Comparison of ENCODE assay signal across 8 cellular contexts in the genomic region with DNA sequence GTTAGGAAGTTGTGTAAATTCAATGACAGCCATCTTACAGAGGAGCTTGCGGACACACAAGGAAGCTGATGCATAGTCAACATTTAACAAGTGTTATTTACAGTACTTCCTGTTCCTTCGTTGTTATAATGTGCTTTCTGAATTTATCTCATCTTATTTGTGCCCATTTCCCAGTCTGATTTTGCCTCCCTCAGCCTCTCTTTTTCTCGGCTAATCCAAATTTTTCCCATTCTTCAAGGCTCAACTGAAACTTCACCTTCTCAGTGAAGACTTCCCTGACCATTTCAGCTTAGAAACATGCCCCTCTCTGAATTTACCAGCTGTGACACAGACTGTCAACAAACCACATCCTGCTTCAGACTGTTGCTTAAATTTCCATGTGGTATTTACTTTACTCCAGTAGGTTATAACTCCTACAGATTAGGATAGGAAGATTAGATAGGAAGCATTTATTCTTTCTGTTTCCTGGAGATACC. TPM values are rescaled to one million over a fixed set of nuclear protein-coding genes. Genes with fewer than 3 reads are reported as not detected.
DNase-seq lines count a peak whose midpoint lies in the region; ATAC-seq and TF ChIP-seq lines count a peak whose summit lies in the region.

No MANE protein-coding gene starts in this region.

- H3K36me3 Mint-ChIP-seq in activated naive CD4-positive, alpha-beta T cell treated with anti-CD3 and anti-CD28 coated beads, Interleukin-2, amount 50 U/mL, for 24 hours, result no peaks in the 10 kb centered on the region
- no peaks in the 10 kb centered on the region for H3K36me3 Mint-ChIP-seq in progenitor cell of endocrine pancreas (ENCODE audit: insufficient read depth)

- H2BK5ac ChIP-seq in neuronal stem cell (ENCODE audit: low read length), result no peak overlapping the region

- no CpG with 5 or more reads among the region's 3 CpGs for WGBS in neuronal stem cell (ENCODE audit: extremely low coverage in 2 of 2, insufficient read length in 2 of 2, insufficient replicate concordance in 1 of 2), 2 donors

- peak; percentile 62 for ATAC-seq in HG03159 (IDR thresholded peaks at IDR 0.05; ENCODE audit: unreplicated experiment)

- no peak overlapping the region for H2AK5ac ChIP-seq in neuronal stem cell (ENCODE audit: low read depth, low read length)

- H3K4me1 Mint-ChIP-seq in activated naive CD4-positive, alpha-beta T cell treated with anti-CD3 and anti-CD28 coated beads, Interleukin-2, amount 50 U/mL, for 24 hours, result peaks cover 15% of the 10 kb centered on the region
- H3K4me1 Mint-ChIP-seq in progenitor cell of endocrine pancreas (ENCODE audit: low read depth), result peaks cover 37% of the 10 kb centered on the region

- no peaks in the 10 kb centered on the region for H3K36me3 ChIP-seq in OCI-LY1 (ENCODE audit: insufficient read depth, low read length)
- no peaks in the 10 kb centered on the region for H3K36me3 ChIP-seq in colonic mucosa
- H3K36me3 ChIP-seq in neuronal stem cell (replicated peaks in 1 of 2; ENCODE audit: control insufficient read depth in 2 of 2, insufficient read depth in 2 of 2, low read length in 2 of 2), result no peaks in the 10 kb centered on the region

- H3K27me3 Mint-ChIP-seq in activated naive CD4-positive, alpha-beta T cell treated with anti-CD3 and anti-CD28 coated beads, Interleukin-2, amount 50 U/mL, for 24 hours, result no peaks in the 10 kb centered on the region
- no peaks in the 10 kb centered on the region for H3K27me3 Mint-ChIP-seq in progenitor cell of endocrine pancreas

- H2AFZ ChIP-seq in OCI-LY1 (ENCODE audit: low read length) (peak overlapping the region; percentile 81; the same call in 1 of the 2 replicates), neuronal stem cell (ENCODE audit: low read length) (no peak overlapping the region)

- no peak overlapping the region for H3K18ac ChIP-seq in neuronal stem cell (ENCODE audit: low read length)

- no peaks in the 10 kb centered on the region for H3K9me2 ChIP-seq in OCI-LY1 (ENCODE audit: low read depth, low read length)

- H3K9me3 ChIP-seq in OCI-LY1 (ENCODE audit: low read length), result no peaks in the 10 kb centered on the region
- no peaks in the 10 kb centered on the region for H3K9me3 ChIP-seq in colonic mucosa
- no peaks in the 10 kb centered on the region for H3K9me3 ChIP-seq in neuronal stem cell (replicated peaks in 1 of 2; ENCODE audit: control insufficient read depth in 2 of 2, insufficient read depth in 1 of 2, low read depth in 1 of 2, low read length in 2 of 2)

- H3K27me3 ChIP-seq in OCI-LY1 (ENCODE audit: insufficient read depth, low read length) (no peaks in the 10 kb centered on the region), colonic mucosa (no peaks in the 10 kb centered on the region), neuronal stem cell (ENCODE audit: control insufficient read depth in 3 of 3, insufficient read depth in 3 of 3, low read depth in 1 of 3, low read length in 3 of 3) (no peaks in the 10 kb centered on the region)

- no peak overlapping the region for H3K4ac ChIP-seq in neuronal stem cell (ENCODE audit: low read length)

- H4K91ac ChIP-seq in neuronal stem cell (ENCODE audit: low read depth, low read length, poor library complexity), result no peak overlapping the region

- DNase-seq in activated naive CD4-positive, alpha-beta T cell (lab: John Stamatoyannopoulos, UW), result no peak
- DNase-seq in colonic mucosa, result peak; percentile 45
- DNase-seq in progenitor cell of endocrine pancreas (ENCODE audit: low spot score, unreplicated experiment), result no peak
- DNase-seq in NCI-H1436 (lab: John Stamatoyannopoulos, UW), result no peak
- no peak for DNase-seq in neuronal stem cell (ENCODE audit: low spot score)

- no peak overlapping the region for H2BK12ac ChIP-seq in neuronal stem cell (ENCODE audit: low read length)

- no peak overlapping the region for H2BK120ac ChIP-seq in neuronal stem cell (ENCODE audit: low read depth, low read length)

- H3K9ac ChIP-seq in OCI-LY1 (ENCODE audit: low read length) (no peak overlapping the region), colonic mucosa (ENCODE audit: low read depth in 2 of 2, low read length in 2 of 2) (no peak overlapping the region), neuronal stem cell (ENCODE audit: low read depth, low read length, poor library complexity) (no peak overlapping the region)

- intact Hi-C loops in colonic mucosa (cut with DNase I), result no loop called here

- no peaks in the 10 kb centered on the region for H4K20me1 ChIP-seq in OCI-LY1 (ENCODE audit: insufficient read depth, low read length)

- H3K79me2 ChIP-seq in OCI-LY1 (ENCODE audit: insufficient read depth, low read length), result no peaks in the 10 kb centered on the region

- H3K4me2 ChIP-seq in OCI-LY1 (ENCODE audit: low read length), result peak overlapping the region; percentile 59
- H3K4me2 ChIP-seq in neuronal stem cell (ENCODE audit: insufficient read depth, low read length, poor library complexity, severe bottlenecking), result no peak overlapping the region

- no peaks in the 10 kb centered on the region for H3K9me3 Mint-ChIP-seq in activated naive CD4-positive, alpha-beta T cell treated with anti-CD3 and anti-CD28 coated beads, Interleukin-2, amount 50 U/mL, for 24 hours
- H3K9me3 Mint-ChIP-seq in progenitor cell of endocrine pancreas (ENCODE audit: low read depth), result no peaks in the 10 kb centered on the region

- H4K8ac ChIP-seq in neuronal stem cell (ENCODE audit: low read depth, low read length), result no peak overlapping the region

- peaks cover 13% of the 10 kb centered on the region for H3K4me1 ChIP-seq in OCI-LY1 (ENCODE audit: insufficient read depth, low read length, severe bottlenecking)
- H3K4me1 ChIP-seq in colonic mucosa, result peaks cover 3% of the 10 kb centered on the region
- H3K4me1 ChIP-seq in neuronal stem cell (ENCODE audit: control insufficient read depth in 2 of 2, insufficient read depth in 1 of 2, low read depth in 1 of 2, low read length in 2 of 2), result no peaks in the 10 kb centered on the region

- no peak overlapping the region for H3K23ac ChIP-seq in neuronal stem cell (ENCODE audit: low read depth, low read length, poor library complexity)

- H3K27ac ChIP-seq in OCI-LY1 (ENCODE audit: low read depth, low read length, poor library complexity, severe bottlenecking), result no peak overlapping the region
- H3K27ac ChIP-seq in colonic mucosa, result peak overlapping the region; percentile 54
- H3K27ac ChIP-seq in neuronal stem cell (replicated peaks; ENCODE audit: low read length), result no peak overlapping the region

- H3K4me3 ChIP-seq in OCI-LY1 (ENCODE audit: low read depth, low read length, poor library complexity, severe bottlenecking) (no peak overlapping the region), colonic mucosa (no peak overlapping the region), neuronal stem cell (ENCODE audit: low read length in 2 of 2) (no peak overlapping the region)

- no peak overlapping the region for H3K14ac ChIP-seq in neuronal stem cell (ENCODE audit: low read length)

- no peaks in the 10 kb centered on the region for H3F3A ChIP-seq in OCI-LY1 (ENCODE audit: insufficient read depth, low read length)

- H3K27ac Mint-ChIP-seq in activated naive CD4-positive, alpha-beta T cell treated with anti-CD3 and anti-CD28 coated beads, Interleukin-2, amount 50 U/mL, for 24 hours, result peak overlapping the region; percentile 89
- peak overlapping the region; percentile 9 for H3K27ac Mint-ChIP-seq in progenitor cell of endocrine pancreas

- TF ChIP-seq CTCF in OCI-LY1 (IDR thresholded peaks at IDR 0.05; ENCODE audit: low read length) (no peak), colonic mucosa (IDR thresholded peaks at IDR 0.05) (no peak), progenitor cell of endocrine pancreas (IDR thresholded peaks at IDR 0.05; ENCODE audit: unreplicated experiment) (no peak)

- H3K4me3 Mint-ChIP-seq in activated naive CD4-positive, alpha-beta T cell treated with anti-CD3 and anti-CD28 coated beads, Interleukin-2, amount 50 U/mL, for 24 hours, result peak overlapping the region; percentile 72
- H3K4me3 Mint-ChIP-seq in progenitor cell of endocrine pancreas (ENCODE audit: low read depth), result no peak overlapping the region

- no peaks in the 10 kb centered on the region for H3K79me1 ChIP-seq in neuronal stem cell (ENCODE audit: low read depth, low read length)

- H2BK15ac ChIP-seq in neuronal stem cell (ENCODE audit: low read length), result no peak overlapping the region

RNA-seq across cellular contexts. Expression of gene CP, which starts 55.7 kb away (rescaled TPM):
- 1 to 10 TPM; 5.6 to 7.1 TPM for total RNA-seq in colonic mucosa
- 0.93 and 1.0 TPM in 2 replicates for total RNA-seq in progenitor cell of endocrine pancreas
- polyA plus RNA-seq in neuronal stem cell (2013, experiment 1 of 2), result 0.64 TPM
- polyA plus RNA-seq in neuronal stem cell (2013, experiment 2 of 2), result 0.69 TPM

RNA-seq across cellular contexts. Expression of gene TM4SF18, which starts 56.1 kb away (rescaled TPM):
- total RNA-seq in colonic mucosa (1 to 10 TPM in 1 of 2 donors, under 1 TPM in 1; 0.72 to 2.1 TPM), progenitor cell of endocrine pancreas (0.36 TPM in 1 of 2 replicates, not detected in the other)
- polyA plus RNA-seq in neuronal stem cell (2013, experiment 1 of 2), result not detected
- not detected for polyA plus RNA-seq in neuronal stem cell (2013, experiment 2 of 2)
